ENCODE assay signal across 16 cellular contexts in genomic region chr9:93965830-93966577, GRCh38. TPM values are rescaled to one million over a fixed set of nuclear protein-coding genes. Genes with fewer than 3 reads are reported as not detected.
DNase-seq lines count a peak whose midpoint lies in the region; ATAC-seq and TF ChIP-seq lines count a peak whose summit lies in the region.
"Had no signal": no experiment of that assay in that cellular context is flagged by ENCODE, and none has a peak within 500 bp of the region (broad histone marks: within the 10 kb centered on the region; RNA-seq: fewer than 3 reads in every experiment).

No MANE protein-coding gene starts in this region.

- H3K27me3 ChIP-seq in heart right ventricle: peaks cover 3 to 63% (median 52%) of the 10 kb centered on the region in 7 donors

- no peak for ATAC-seq in heart right ventricle
- ATAC-seq: effector memory CD8-positive, alpha-beta T cell had no signal

- POLR2A ChIA-PET in RWPE1 (lab: Yijun Ruan, JAX; ENCODE audit: low non-redundant PET): no interaction called here

- peaks cover 0 to 9% (median 6%) of the 10 kb centered on the region in 9 donors for H3K4me1 ChIP-seq in heart right ventricle

- DNase-seq in cardiac septum (ENCODE audit: low spot score) (peak; percentile 59), heart right ventricle (no peak), RWPE1 (ENCODE audit: low spot score) (no peak), iPS-NIHi7 (ENCODE audit: extremely low spot score) (peak; percentile 53), midbrain (lab: John Stamatoyannopoulos, UW) (no peak), GF-D8 (lab: John Stamatoyannopoulos, UW) (no peak), HCEC 1CT (no peak), NCI-H774 (lab: John Stamatoyannopoulos, UW) (no peak)
- DNase-seq: activated T-cell treated with anti-CD3 and anti-CD28 coated beads, Interleukin-2, amount 50 U/mL, for 24 hours; DMS79 treated with DMSO at 0.1 percent for 48 hours; effector memory CD8-positive, alpha-beta T cell; NCI-H1436 treated with DMSO at 0.1 percent for 48 hours had no signal

- H3K4me3 ChIP-seq in heart right ventricle: no peak overlapping the region

- H3K36me3 ChIP-seq in heart right ventricle: no peaks in the 10 kb centered on the region
- H3K36me3 ChIP-seq: neutrophil had no signal

- WGBS in heart right ventricle, 2 donors: 77% methylated on average over 11 of the region's 11 CpGs

- TF ChIP-seq CTCF in heart right ventricle (IDR thresholded peaks at IDR 0.05): no peak
- TF ChIP-seq CTCF in RWPE1 (conservative IDR thresholded peaks at IDR 0.05; ENCODE audit: low read depth): peak; percentile 37; the same call in 1 of the 2 replicates

- CTCF ChIA-PET in RWPE1 (lab: Yijun Ruan, JAX): interaction anchor here (0.6 to 1.1 kb wide), 8 partner anchors 11 to 563 kb away, joined by 3 to 10 read pairs (median 4); no protein-coding TSS in a partner anchor

- intact Hi-C loops in cardiac septum (cut with DNase I): loop anchor here (10.0 kb wide), 1 partner anchor 141 kb away; no protein-coding TSS in a partner anchor
- intact Hi-C loops in heart right ventricle (cut with DNase I): loop anchor here in 4 of 10 donors (10.0 kb wide), 2 partner anchors 141 to 801 kb away; no protein-coding TSS in a partner anchor

- H3K9me3 ChIP-seq in heart right ventricle: no peaks in the 10 kb centered on the region
- H3K9me3 ChIP-seq: neutrophil had no signal

- no peak overlapping the region for H3K27ac ChIP-seq in heart right ventricle
- H3K27ac ChIP-seq in RWPE1: no peak overlapping the region
- H3K27ac ChIP-seq: neutrophil had no signal

RNA-seq across cellular contexts. Expression of gene BARX1, which starts 10.8 kb away (rescaled TPM):
- total RNA-seq in cardiac septum (0.19 TPM), heart right ventricle (under 1 TPM in 1 of 10 donors, not detected in 9; 0.19 TPM)
- under 1 TPM in 1 of 2 donors, not detected in 1; 0.06 TPM for polyA plus RNA-seq in heart right ventricle
- total RNA-seq: lower leg skin, urinary bladder had no signal
- polyA plus RNA-seq: AG04450, urinary bladder had no signal

Comparison
In these comparisons a context has a peak if more than half of its experiments do, and no peak if none do; other contexts are left out.
1. DNase-seq: peak in cardiac septum (single experiment) and iPS-NIHi7 (single experiment); none in heart right ventricle (0 of 2), RWPE1 (single experiment), midbrain (single experiment), GF-D8 (single experiment), HCEC 1CT (single experiment) and NCI-H774 (single experiment).